Comparison of ENCODE assay signal across 16 cellular contexts in the genomic region with DNA sequence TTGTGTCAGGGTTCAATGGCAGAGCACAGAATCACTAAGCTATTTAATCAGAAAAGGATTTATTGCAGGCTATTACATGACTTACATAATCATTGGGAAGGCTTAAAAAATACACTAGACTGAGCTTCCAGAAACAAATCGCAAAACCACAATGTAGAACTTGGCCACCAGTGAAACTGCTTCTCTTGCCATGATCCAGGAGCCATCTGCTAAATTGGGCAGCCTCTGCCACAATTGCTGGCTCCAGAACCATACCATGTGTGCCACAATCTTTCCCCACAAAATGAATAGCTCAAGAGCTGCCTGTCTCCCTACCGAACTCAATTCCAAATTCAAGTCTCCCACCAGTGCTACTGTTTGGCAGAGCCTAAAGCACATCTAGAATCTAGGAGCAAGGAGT. TPM values are rescaled to one million over a fixed set of nuclear protein-coding genes. Genes with fewer than 3 reads are reported as not detected.
A peak's percentile ranks its signal among the peaks of the same experiment; 100 is the strongest.
DNase-seq lines count a peak whose midpoint lies in the region; ATAC-seq lines count a peak whose summit lies in the region.
"Had no signal": no experiment of that assay in that cellular context is flagged by ENCODE, and none has a peak within 500 bp of the region (broad histone marks: within the 10 kb centered on the region; RNA-seq: fewer than 3 reads in every experiment).

No MANE protein-coding gene starts in this region.

- DNase-seq in T-helper 1 cell (no peak), MG63 (peak; percentile 80), NCI-H2196 treated with DMSO at 0.1 percent for 48 hours (lab: John Stamatoyannopoulos, UW; ENCODE audit: unreplicated experiment) (no peak), NCI-H1436 treated with DMSO at 0.1 percent for 48 hours (lab: John Stamatoyannopoulos, UW) (no peak), nucleus accumbens (lab: John Stamatoyannopoulos, UW) (no peak)
- DNase-seq in natural killer cell treated with Interleukin-12 subunit alpha and Interleukin-12 subunit beta and Interleukin-15 and Interleukin-18, amount 100 ng/mL, for 72 hours (ENCODE audit: low spot score), result no peak
- DNase-seq: activated CD4-positive, CD25-positive, alpha-beta regulatory T cell; NCI-H1048; NCI-H524; ovary; SHP77; stimulated activated CD8-positive, alpha-beta memory T cell treated with anti-CD3 and anti-CD28 coated beads, Interleukin-4, amount 100 ng/mL, for 48 hours had no signal

- peaks cover 47% of the 10 kb centered on the region for H3K4me1 Mint-ChIP-seq in T-helper 1 cell treated with Interleukin-12 subunit alpha and Interleukin-12 subunit beta and Interleukin-4 antibody, amounts not matched to agents 30 μg/mL and 1 μg/mL, for 36 hours (ENCODE audit: low read depth)
- peaks cover 81% of the 10 kb centered on the region for H3K4me1 Mint-ChIP-seq in activated naive CD8-positive, alpha-beta T cell (ENCODE audit: low read depth)
- peaks cover 29% of the 10 kb centered on the region in 2 donors for H3K4me1 Mint-ChIP-seq in natural killer cell treated with Interleukin-12 subunit alpha and Interleukin-12 subunit beta and Interleukin-15 and Interleukin-18, amount 100 ng/mL, for 72 hours (ENCODE audit: low read depth in 2 of 2)

- peak overlapping the region; percentile 78 for H3K4me3 Mint-ChIP-seq in T-helper 1 cell treated with Interleukin-12 subunit alpha and Interleukin-12 subunit beta and Interleukin-4 antibody, amounts not matched to agents 30 μg/mL and 1 μg/mL, for 36 hours
- peak overlapping the region; percentile 85 for H3K4me3 Mint-ChIP-seq in activated naive CD8-positive, alpha-beta T cell
- H3K4me3 Mint-ChIP-seq in natural killer cell treated with Interleukin-12 subunit alpha and Interleukin-12 subunit beta and Interleukin-15 and Interleukin-18, amount 100 ng/mL, for 72 hours, result peak overlapping the region; percentile 87

- no peaks in the 10 kb centered on the region for H3K27me3 Mint-ChIP-seq in T-helper 1 cell treated with Interleukin-12 subunit alpha and Interleukin-12 subunit beta and Interleukin-4 antibody, amounts not matched to agents 30 μg/mL and 1 μg/mL, for 36 hours (ENCODE audit: low read depth)
- no peaks in the 10 kb centered on the region for H3K27me3 Mint-ChIP-seq in activated naive CD8-positive, alpha-beta T cell
- H3K27me3 Mint-ChIP-seq in natural killer cell treated with Interleukin-12 subunit alpha and Interleukin-12 subunit beta and Interleukin-15 and Interleukin-18, amount 100 ng/mL, for 72 hours, result peaks cover 0 to 3% of the 10 kb centered on the region in 2 donors

- H3K9me3 Mint-ChIP-seq in T-helper 1 cell treated with Interleukin-12 subunit alpha and Interleukin-12 subunit beta and Interleukin-4 antibody, amounts not matched to agents 30 μg/mL and 1 μg/mL, for 36 hours, result no peaks in the 10 kb centered on the region
- no peaks in the 10 kb centered on the region for H3K9me3 Mint-ChIP-seq in activated naive CD8-positive, alpha-beta T cell (ENCODE audit: low read depth)
- no peaks in the 10 kb centered on the region for H3K9me3 Mint-ChIP-seq in natural killer cell treated with Interleukin-12 subunit alpha and Interleukin-12 subunit beta and Interleukin-15 and Interleukin-18, amount 100 ng/mL, for 72 hours

- H3K36me3 ChIP-seq in MG63, result no peaks in the 10 kb centered on the region
- H3K36me3 ChIP-seq: ovary had no signal

- no peaks in the 10 kb centered on the region for H3K27me3 ChIP-seq in MG63
- H3K27me3 ChIP-seq: ovary had no signal

- peak overlapping the region; percentile 88 for H3K27ac Mint-ChIP-seq in T-helper 1 cell treated with Interleukin-12 subunit alpha and Interleukin-12 subunit beta and Interleukin-4 antibody, amounts not matched to agents 30 μg/mL and 1 μg/mL, for 36 hours
- peak overlapping the region; percentile 78 for H3K27ac Mint-ChIP-seq in activated naive CD8-positive, alpha-beta T cell
- peak overlapping the region; percentile 84 to 89 for H3K27ac Mint-ChIP-seq in natural killer cell treated with Interleukin-12 subunit alpha and Interleukin-12 subunit beta and Interleukin-15 and Interleukin-18, amount 100 ng/mL, for 72 hours

- no peaks in the 10 kb centered on the region for H3K36me3 Mint-ChIP-seq in T-helper 1 cell treated with Interleukin-12 subunit alpha and Interleukin-12 subunit beta and Interleukin-4 antibody, amounts not matched to agents 30 μg/mL and 1 μg/mL, for 36 hours (ENCODE audit: low read depth)
- no peaks in the 10 kb centered on the region for H3K36me3 Mint-ChIP-seq in activated naive CD8-positive, alpha-beta T cell
- H3K36me3 Mint-ChIP-seq in natural killer cell treated with Interleukin-12 subunit alpha and Interleukin-12 subunit beta and Interleukin-15 and Interleukin-18, amount 100 ng/mL, for 72 hours, result no peaks in the 10 kb centered on the region

- no peak for ATAC-seq in natural killer cell treated with Interleukin-12 subunit alpha and Interleukin-12 subunit beta and Interleukin-15 and Interleukin-18, amount 100 ng/mL, for 72 hours

- no peak overlapping the region for H3K4me3 ChIP-seq in MG63
- H3K4me3 ChIP-seq: coronary artery, ovary had no signal

- no peaks in the 10 kb centered on the region for H3K9me3 ChIP-seq in MG63
- H3K9me3 ChIP-seq: ovary had no signal

RNA-seq across cellular contexts. Expression of gene ERAP1, which starts 9.8 kb away (rescaled TPM):
- 12.6 and 19.7 TPM in 2 replicates for total RNA-seq in MG63 (2014; rRNA removed; shearing (Covaris generic); ENCODE audit: low replicate concordance)
- 100 to 1,000 TPM; 113 to 138 TPM for total RNA-seq in natural killer cell treated with Interleukin-12 subunit alpha and Interleukin-12 subunit beta and Interleukin-15 and Interleukin-18, amount 100 ng/mL, for 72 hours

RNA-seq across cellular contexts. Expression of gene ERAP2, which starts 58.8 kb away (rescaled TPM):
- total RNA-seq in MG63 (2014; rRNA removed; shearing (Covaris generic); ENCODE audit: low replicate concordance), result 0.43 and 1.9 TPM in 2 replicates
- total RNA-seq in natural killer cell treated with Interleukin-12 subunit alpha and Interleukin-12 subunit beta and Interleukin-15 and Interleukin-18, amount 100 ng/mL, for 72 hours, result 100 to 1,000 TPM; 103 to 301 TPM
- total RNA-seq: H1 had no signal

Comparison
In these comparisons a context has a peak if more than half of its experiments do, and no peak if none do; other contexts are left out.
1. RNA of gene ERAP2, which starts 58.8 kb away (total RNA-seq): 103 to 301 TPM in natural killer cell treated with Interleukin-12 subunit alpha and Interleukin-12 subunit beta and Interleukin-15 and Interleukin-18, amount 100 ng/mL, for 72 hours; 0.43 to 1.9 TPM in MG63; every median in the first group is over 10 times any median in the second.
2. Peak in every context shown above with its lines, with median percentiles within 50 percentile points of each other: H3K27ac Mint-ChIP-seq and H3K4me3 Mint-ChIP-seq.